1 cellular context compared by ENCODE assay signal in genomic region chr2:197517150-197517549, GRCh38.
TF ChIP-seq lines count a peak whose summit lies in the region.

No MANE protein-coding gene starts in this region.

TF ChIP-seq in HepG2, 621 proteins besides CTCF, POLR2A, EP300 and RAD21:
- no peak for TF ChIP-seq TERF1 (CRISPR knock-in tag; IDR thresholded peaks at IDR 0.05)
- 0 out of 2 replicates have a peak, but pooled peaks have one; percentile 30 for TF ChIP-seq SMAD3 (CRISPR knock-in tag; IDR thresholded peaks at IDR 0.05)
